8 cellular contexts compared by ENCODE assay signal in genomic region chr3:99817047-99817436, GRCh38. TPM values are rescaled to one million over a fixed set of nuclear protein-coding genes. Genes with fewer than 3 reads are reported as not detected.
A peak's percentile ranks its signal among the peaks of the same experiment; 100 is the strongest.
DNase-seq lines count a peak whose midpoint lies in the region; ATAC-seq and TF ChIP-seq lines count a peak whose summit lies in the region.

No MANE protein-coding gene starts in this region.

- H3K4me3 ChIP-seq in NB4 (ENCODE audit: low read depth, low read length) (peak overlapping the region; percentile 87), right lobe of liver (peak overlapping the region; percentile 59 to 79 (median 74)), tibial nerve (peak overlapping the region; percentile 69 to 84 (median 81))

- no peaks in the 10 kb centered on the region for H3K27me3 ChIP-seq in right lobe of liver
- no peaks in the 10 kb centered on the region for H3K27me3 ChIP-seq in tibial nerve

- H3K27ac Mint-ChIP-seq in MCF 10A (ENCODE audit: low read depth, unreplicated experiment) = peak overlapping the region; percentile 99

- H3K36me3 ChIP-seq in right lobe of liver (no peaks in the 10 kb centered on the region), tibial nerve (no peaks in the 10 kb centered on the region)

- TF ChIP-seq POLR2A in NB4 (IDR thresholded peaks at IDR 0.05; ENCODE audit: extremely low read depth, insufficient read length) (no peak), right lobe of liver (IDR thresholded peaks at IDR 0.05) (no peak), tibial nerve (IDR thresholded peaks at IDR 0.05) (no peak)

- no peak for TF ChIP-seq CTCF in NB4 (IDR thresholded peaks at IDR 0.05; ENCODE audit: low read depth, low read length)
- no peak for TF ChIP-seq CTCF in MCF 10A (IDR thresholded peaks at IDR 0.05; ENCODE audit: unreplicated experiment)
- no peak for TF ChIP-seq CTCF in right lobe of liver (IDR thresholded peaks at IDR 0.05)
- no peak for TF ChIP-seq CTCF in tibial nerve (IDR thresholded peaks at IDR 0.05)

- H3K9me3 Mint-ChIP-seq in MCF 10A (ENCODE audit: unreplicated experiment) = no peaks in the 10 kb centered on the region

- H3K27me3 Mint-ChIP-seq in MCF 10A (ENCODE audit: insufficient read depth, unreplicated experiment) = no peaks in the 10 kb centered on the region

- H3K4me1 ChIP-seq in right lobe of liver = peaks cover 0 to 5% (median 0%) of the 10 kb centered on the region in 4 donors
- peaks cover 0 to 31% (median 9%) of the 10 kb centered on the region in 4 donors for H3K4me1 ChIP-seq in tibial nerve

- peak overlapping the region; percentile 66 to 83 (median 79) for H3K27ac ChIP-seq in right lobe of liver
- peak overlapping the region; percentile 77 to 92 (median 88) for H3K27ac ChIP-seq in tibial nerve

- in situ Hi-C loops in KBM-7 (cut with MboI; ENCODE audit: low pct_unique_long_range_greater_than_20kb, low sequenced_read_pairs) = no loop called here

- peak; percentile 58 for DNase-seq in ELR (ENCODE audit: low read depth)
- DNase-seq in NB4 (ENCODE audit: low read depth) = no peak
- DNase-seq in MCF 10A (ENCODE audit: unreplicated experiment) = no peak
- no peak for DNase-seq in right lobe of liver
- no peak for DNase-seq in tibial nerve (ENCODE audit: low spot score in 2 of 2)
- DNase-seq in stimulated activated CD4-positive, alpha-beta T cell treated with anti-CD3 and anti-CD28 coated beads, Interleukin-4, amount 100 ng/mL, for 4 hours = no peak
- no peak for DNase-seq in KBM-7
- no peak for DNase-seq in globus pallidus (ENCODE audit: low spot score)

- CTCF ChIA-PET in MCF 10A (lab: Yijun Ruan, JAX) = interaction anchor here (0.6 to 1.5 kb wide), 5 partner anchors 14 to 800 kb away, joined by 3 to 5 read pairs (median 4); no protein-coding TSS in a partner anchor

- BruUV-seq in MCF 10A (replicated peaks; lab: Mats Ljungman, UMichigan) = TSS peak; percentile 89

- WGBS in right lobe of liver (ENCODE audit: insufficient coverage, low coverage, low lambda C conversion rate, missing lambda C conversion rate) = 1% methylated on average over 14 of the region's 15 CpGs
- WGBS in tibial nerve, 2 donors = 3 to 4% methylated on average over 14 of the region's 15 CpGs

- H3K9me3 ChIP-seq in right lobe of liver (no peaks in the 10 kb centered on the region), tibial nerve (no peaks in the 10 kb centered on the region)

- no peak for TF ChIP-seq EP300 in tibial nerve (IDR thresholded peaks at IDR 0.05)

- H3K36me3 Mint-ChIP-seq in MCF 10A (ENCODE audit: insufficient read depth, unreplicated experiment) = peaks cover 10% of the 10 kb centered on the region

- peaks cover 18% of the 10 kb centered on the region for H3K4me1 Mint-ChIP-seq in MCF 10A (ENCODE audit: insufficient read depth, unreplicated experiment)

- peak overlapping the region; percentile 95 for H3K4me3 Mint-ChIP-seq in MCF 10A (ENCODE audit: unreplicated experiment)

- POLR2A ChIA-PET in MCF 10A (lab: Yijun Ruan, JAX) = interaction anchor here (0.6 to 2.1 kb wide), 9 partner anchors 9 to 1927 kb away, joined by 3 to 11 read pairs (median 4); partner anchors contain the start of gene TBC1D23

- intact Hi-C loops in MCF 10A (cut with micrococcal nuclease) (no loop called here), right lobe of liver (cut with DNase I) (no loop called here)

- ATAC-seq in right lobe of liver = peak in 3 of 4 donors; percentile 9 to 20 (median 13)

RNA-seq across cellular contexts. Expression of gene CMSS1, which starts 0.6 kb away (rescaled TPM):
- total RNA-seq in MCF 10A (2022) (79.7 and 117 TPM in 2 replicates), right lobe of liver (10 to 100 TPM; 10.1 to 14.6 (median 11.6) TPM), tibial nerve (10 to 100 TPM in 3 of 4 donors, 1 to 10 TPM in 1; 5.5 to 29.1 (median 15.7) TPM)
